Comparison of ENCODE assay signal across 8 cellular contexts in the genomic region with DNA sequence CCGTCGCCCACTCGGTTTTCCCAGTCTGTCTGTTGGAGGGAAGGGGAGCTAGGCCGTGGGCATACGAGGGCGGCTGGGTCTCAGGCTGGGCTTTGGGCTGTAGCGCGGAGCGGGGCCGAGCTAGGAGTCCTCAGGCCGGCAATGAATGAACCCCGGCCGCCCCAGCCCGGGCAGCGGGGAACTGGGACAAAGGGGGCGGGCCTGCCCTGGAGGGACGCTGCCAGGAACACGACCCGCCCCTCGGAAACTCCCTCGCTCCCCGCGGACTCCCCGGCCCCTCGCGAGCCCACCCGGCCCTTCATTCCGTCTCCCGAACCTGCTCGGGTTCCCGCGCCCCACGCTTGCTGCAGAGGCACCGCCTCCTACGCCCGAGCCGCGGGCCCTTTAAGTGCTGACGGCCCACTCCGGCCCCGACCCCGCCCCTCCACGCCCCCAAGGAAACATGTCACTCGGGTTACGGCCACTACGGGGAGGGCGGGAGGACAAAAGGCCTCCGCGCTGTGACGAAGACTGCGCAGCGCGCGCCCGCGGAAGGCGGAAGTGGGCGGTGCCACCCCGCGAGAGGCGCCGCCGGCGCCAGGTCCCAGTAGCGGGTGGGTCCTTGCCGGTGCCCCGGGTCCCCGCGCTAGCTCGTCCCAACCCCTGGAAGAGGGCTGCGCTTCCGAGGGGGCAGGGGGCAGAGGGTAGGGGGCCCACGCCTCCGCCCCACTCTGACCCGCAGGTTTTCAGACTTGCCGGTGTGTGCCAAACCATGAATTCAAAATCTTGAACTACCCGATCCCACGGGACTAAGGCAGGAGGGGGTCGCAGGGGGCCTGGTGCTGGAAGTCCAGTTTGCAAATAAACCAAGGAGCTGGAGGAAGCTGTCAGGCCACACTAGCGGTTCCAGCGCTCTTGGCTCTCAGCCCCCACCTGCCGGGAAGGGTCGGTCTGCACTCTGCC. TPM values are rescaled to one million over a fixed set of nuclear protein-coding genes. Genes with fewer than 3 reads are reported as not detected.
DNase-seq lines count a peak whose midpoint lies in the region; ATAC-seq, FAIRE-seq and TF ChIP-seq lines count a peak whose summit lies in the region.

Gene GALE, minus strand, starts transcription at position 359 of the 942 bp plus-strand sequence. CDS start 1,747 bp downstream, outside the sequence.

- H3K9me3 ChIP-seq in kidney (ENCODE audit: control insufficient read depth in 1 of 2, low read length in 2 of 2): no peaks in the 10 kb centered on the region

- peak within 1 kb of the TSS; percentile 95 to 96 for H3K27ac ChIP-seq in kidney (ENCODE audit: low read depth in 2 of 2, low read length in 2 of 2)

- CTCF ChIA-PET in AG04449 (lab: Yijun Ruan, JAX): interaction anchor here (1.2 to 3.1 kb wide), 4 partner anchors 10 to 116 kb away, joined by 4 to 41 read pairs (median 6); partner anchors contain the start of gene HMGCL

- POLR2A ChIA-PET in AG04449 (lab: Yijun Ruan, JAX): interaction anchor here (0.6 to 2.7 kb wide), 8 partner anchors 8 to 220 kb away, joined by 3 to 10 read pairs (median 5); partner anchors contain the start of genes HMGCL, LYPLA2, RPL11 and SRSF10

- H3K4me3 ChIP-seq in AG04449 (ENCODE audit: low read depth, low read length) (peak within 1 kb of the TSS; percentile 85), kidney (ENCODE audit: low read length in 2 of 2) (peak within 1 kb of the TSS; percentile 76 to 87)

- H3K36me3 ChIP-seq in kidney (ENCODE audit: control insufficient read depth in 1 of 2, insufficient read depth in 2 of 2, low read length in 2 of 2): peaks cover 3 to 14% of the 10 kb centered on the region in 2 donors

- TF ChIP-seq CTCF in AG04449 (IDR thresholded peaks at IDR 0.05; ENCODE audit: insufficient read depth, low read length, missing control alignments): no peak
- no peak for TF ChIP-seq CTCF in kidney (IDR thresholded peaks at IDR 0.05; ENCODE audit: borderline replicate concordance, extremely low read depth, insufficient read depth)

- intact Hi-C loops in kidney (cut with DNase I): no loop called here

- no peak for FAIRE-seq in kidney (lab: Jason Lieb, UNC)

- H3K9ac ChIP-seq in kidney (ENCODE audit: low read length in 2 of 2): peak within 1 kb of the TSS; percentile 84 to 87

- ATAC-seq in GM19023 (IDR thresholded peaks at IDR 0.05; ENCODE audit: unreplicated experiment) (peak; percentile 81), HG03280 (IDR thresholded peaks at IDR 0.05; ENCODE audit: unreplicated experiment) (peak; percentile 84)

- peaks cover 14 to 25% of the 10 kb centered on the region in 2 donors for H3K4me1 ChIP-seq in kidney (ENCODE audit: control insufficient read depth in 1 of 2, insufficient read depth in 1 of 2, low read depth in 1 of 2, low read length in 2 of 2)

- DNase-seq in AG04449 (ENCODE audit: low read depth, low spot score) (peak; percentile 56), NCI-H446 treated with DMSO at 0.1 percent for 48 hours (lab: John Stamatoyannopoulos, UW) (peak; percentile 91), cerebellar cortex (ENCODE audit: low spot score) (peak; percentile 95), kidney (peak; percentile 99)
- peak; percentile 94 for DNase-seq in activated CD4-positive, CD25-positive, alpha-beta regulatory T cell treated with anti-CD3 and anti-CD28 coated beads, Interleukin-2, amount 50 U/mL, for 72 hours
- DNase-seq in stimulated activated CD4-positive, alpha-beta T cell treated with anti-CD3 and anti-CD28 coated beads, Interleukin-15, amount 100 ng/mL, for 1 hour (ENCODE audit: low read depth in 1 of 2, low spot score in 1 of 2): peak; percentile 93 to 97

RNA-seq across cellular contexts. Expression of gene GALE, which starts in this region (rescaled TPM):
- 68.1 TPM for total RNA-seq in kidney
- polyA plus RNA-seq in kidney (ENCODE audit: insufficient read depth, low read depth, low replicate concordance): 73.7 TPM

Comparison
In these comparisons a context has a peak if more than half of its experiments do, and no peak if none do; other contexts are left out.
1. Peak in every context shown above with its lines: DNase-seq, ATAC-seq, H3K4me3 ChIP-seq and H3K27ac ChIP-seq.